ENCODE assay signal across 9 cellular contexts in the genomic region with DNA sequence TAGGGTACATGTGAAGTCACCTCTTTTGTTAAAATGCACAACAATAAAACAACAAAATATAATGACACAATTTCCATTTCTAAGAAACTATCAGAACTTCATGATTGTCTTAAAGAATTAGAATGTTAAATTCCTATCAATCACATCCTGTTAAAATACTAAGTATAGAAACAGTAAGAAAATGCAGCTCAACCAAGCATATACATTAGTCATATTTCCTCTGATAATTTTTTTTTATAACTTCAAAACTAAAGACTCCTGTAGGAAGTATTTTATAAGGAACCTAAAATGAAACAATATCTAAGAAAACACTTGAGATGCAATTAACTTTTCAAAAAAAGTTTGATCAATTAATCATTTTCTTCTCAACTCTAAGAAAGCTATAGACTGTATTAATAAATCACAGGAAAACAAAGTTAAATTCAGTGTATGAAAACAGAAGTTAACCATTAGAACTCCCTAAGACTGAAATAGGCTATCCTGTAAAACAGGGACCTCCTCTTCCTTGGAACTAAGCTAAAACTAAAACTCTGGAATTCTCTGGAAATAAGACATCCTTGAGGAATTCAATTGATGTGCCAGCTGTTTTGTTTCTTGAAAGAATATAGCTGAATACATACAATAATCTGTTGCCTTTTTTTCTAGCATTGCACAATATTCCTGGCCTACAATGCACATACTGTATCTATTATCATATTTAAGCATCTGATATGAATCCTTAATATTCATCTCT. TPM values are rescaled to one million over a fixed set of nuclear protein-coding genes. Genes with fewer than 3 reads are reported as not detected.
DNase-seq lines count a peak whose midpoint lies in the region; ATAC-seq and TF ChIP-seq lines count a peak whose summit lies in the region.
"Had no signal": no experiment of that assay in that cellular context is flagged by ENCODE, and none has a peak within 500 bp of the region (broad histone marks: within the 10 kb centered on the region; RNA-seq: fewer than 3 reads in every experiment).

No MANE protein-coding gene starts in this region.

- no peaks in the 10 kb centered on the region for H3K9me3 Mint-ChIP-seq in activated naive CD4-positive, alpha-beta T cell treated with anti-CD3 and anti-CD28 coated beads, Interleukin-2, amount 10 ng/mL, durations not matched to agents 7 days and 5 days
- no peaks in the 10 kb centered on the region for H3K9me3 Mint-ChIP-seq in activated CD4-positive, alpha-beta memory T cell treated with anti-CD3 and anti-CD28 coated beads for 36 hours
- no peaks in the 10 kb centered on the region for H3K9me3 Mint-ChIP-seq in stimulated activated memory B cell treated with anti-CD40 and anti-IgM and Interleukin-4, amounts not matched to agents 10 μg/mL and 1 μg/mL and 100 μg/mL, for 72 hours

- no peak overlapping the region for H2BK15ac ChIP-seq in neuronal stem cell (ENCODE audit: low read length)

- intact Hi-C loops in activated CD4-positive, alpha-beta memory T cell treated with anti-CD3 and anti-CD28 coated beads for 36 hours (cut with micrococcal nuclease): loop anchor here (1.0 to 5.0 kb wide), 3 partner anchors 12 to 67 kb away; no protein-coding TSS in a partner anchor

- H2AK5ac ChIP-seq in neuronal stem cell (ENCODE audit: low read depth, low read length): no peak overlapping the region

- no peak overlapping the region for H3K27ac ChIP-seq in neuronal stem cell (replicated peaks; ENCODE audit: low read length)

- H3K27me3 ChIP-seq in neuronal stem cell (ENCODE audit: control insufficient read depth in 3 of 3, insufficient read depth in 3 of 3, low read depth in 1 of 3, low read length in 3 of 3): no peaks in the 10 kb centered on the region

- no peak overlapping the region for H4K8ac ChIP-seq in neuronal stem cell (ENCODE audit: low read depth, low read length)

- no peaks in the 10 kb centered on the region for H3K79me1 ChIP-seq in neuronal stem cell (ENCODE audit: low read depth, low read length)

- H2BK120ac ChIP-seq in neuronal stem cell (ENCODE audit: low read depth, low read length): no peak overlapping the region

- no peak overlapping the region for H3K4ac ChIP-seq in neuronal stem cell (ENCODE audit: low read length)

- H4K91ac ChIP-seq in neuronal stem cell (ENCODE audit: low read depth, low read length, poor library complexity): no peak overlapping the region

- TF ChIP-seq CTCF in fibroblast of pulmonary artery (IDR thresholded peaks at IDR 0.05; ENCODE audit: low read length, missing control alignments) (no peak), omental fat pad (IDR thresholded peaks at IDR 0.05) (no peak)

- H3K36me3 Mint-ChIP-seq in activated naive CD4-positive, alpha-beta T cell treated with anti-CD3 and anti-CD28 coated beads, Interleukin-2, amount 10 ng/mL, durations not matched to agents 7 days and 5 days: peaks cover 12% of the 10 kb centered on the region
- peaks cover 4% of the 10 kb centered on the region for H3K36me3 Mint-ChIP-seq in activated CD4-positive, alpha-beta memory T cell treated with anti-CD3 and anti-CD28 coated beads for 36 hours
- no peaks in the 10 kb centered on the region for H3K36me3 Mint-ChIP-seq in stimulated activated memory B cell treated with anti-CD40 and anti-IgM and Interleukin-4, amounts not matched to agents 10 μg/mL and 1 μg/mL and 100 μg/mL, for 72 hours

- no peaks in the 10 kb centered on the region for H3K27me3 Mint-ChIP-seq in activated naive CD4-positive, alpha-beta T cell treated with anti-CD3 and anti-CD28 coated beads, Interleukin-2, amount 10 ng/mL, durations not matched to agents 7 days and 5 days
- H3K27me3 Mint-ChIP-seq in activated CD4-positive, alpha-beta memory T cell treated with anti-CD3 and anti-CD28 coated beads for 36 hours: no peaks in the 10 kb centered on the region
- no peaks in the 10 kb centered on the region for H3K27me3 Mint-ChIP-seq in stimulated activated memory B cell treated with anti-CD40 and anti-IgM and Interleukin-4, amounts not matched to agents 10 μg/mL and 1 μg/mL and 100 μg/mL, for 72 hours

- H3K4me3 ChIP-seq in fibroblast of pulmonary artery (replicated peaks; ENCODE audit: low read depth, low read length) (peak overlapping the region; percentile 2), neuronal stem cell (ENCODE audit: low read length in 2 of 2) (no peak overlapping the region)

- no peak overlapping the region for H3K4me2 ChIP-seq in neuronal stem cell (ENCODE audit: insufficient read depth, low read length, poor library complexity, severe bottlenecking)

- peaks cover 0 to 6% of the 10 kb centered on the region in 2 donors for H3K9me3 ChIP-seq in neuronal stem cell (replicated peaks in 1 of 2; ENCODE audit: control insufficient read depth in 2 of 2, insufficient read depth in 1 of 2, low read depth in 1 of 2, low read length in 2 of 2)

- no peak for DNase-seq in activated naive CD4-positive, alpha-beta T cell treated with anti-CD3 and anti-CD28 coated beads, Interleukin-2, amount 10 ng/mL, durations not matched to agents 7 days and 5 days
- no peak for DNase-seq in activated naive CD4-positive, alpha-beta T cell treated with anti-CD3 and anti-CD28 coated beads, Interleukin-2, amount 50 U/mL, for 16 hours
- DNase-seq in activated CD4-positive, alpha-beta memory T cell treated with anti-CD3 and anti-CD28 coated beads for 36 hours: no peak
- peak; percentile 73 for DNase-seq in fibroblast of pulmonary artery (ENCODE audit: low read depth)
- no peak for DNase-seq in omental fat pad (ENCODE audit: low spot score)
- DNase-seq in activated CD4-positive, CD25-positive, alpha-beta regulatory T cell (lab: John Stamatoyannopoulos, UW): no peak
- no peak for DNase-seq in neuronal stem cell (ENCODE audit: low spot score)
- DNase-seq: C1 segment of cervical spinal cord had no signal

- no peak overlapping the region for H2AFZ ChIP-seq in neuronal stem cell (ENCODE audit: low read length)

- peaks cover 0 to 26% of the 10 kb centered on the region in 2 donors for H3K36me3 ChIP-seq in neuronal stem cell (replicated peaks in 1 of 2; ENCODE audit: control insufficient read depth in 2 of 2, insufficient read depth in 2 of 2, low read length in 2 of 2)

- H3K4me1 ChIP-seq in neuronal stem cell (ENCODE audit: control insufficient read depth in 2 of 2, insufficient read depth in 1 of 2, low read depth in 1 of 2, low read length in 2 of 2): peaks cover 0 to 8% of the 10 kb centered on the region in 2 donors

- H3K27ac Mint-ChIP-seq in activated naive CD4-positive, alpha-beta T cell treated with anti-CD3 and anti-CD28 coated beads, Interleukin-2, amount 10 ng/mL, durations not matched to agents 7 days and 5 days: peak overlapping the region; percentile 95
- H3K27ac Mint-ChIP-seq in activated CD4-positive, alpha-beta memory T cell treated with anti-CD3 and anti-CD28 coated beads for 36 hours: peak overlapping the region; percentile 92
- H3K27ac Mint-ChIP-seq in stimulated activated memory B cell treated with anti-CD40 and anti-IgM and Interleukin-4, amounts not matched to agents 10 μg/mL and 1 μg/mL and 100 μg/mL, for 72 hours: peak overlapping the region; percentile 37

- no peak overlapping the region for H2BK5ac ChIP-seq in neuronal stem cell (ENCODE audit: low read length)

- H3K4me1 Mint-ChIP-seq in activated naive CD4-positive, alpha-beta T cell treated with anti-CD3 and anti-CD28 coated beads, Interleukin-2, amount 10 ng/mL, durations not matched to agents 7 days and 5 days: peaks cover 64% of the 10 kb centered on the region
- peaks cover 42% of the 10 kb centered on the region for H3K4me1 Mint-ChIP-seq in activated CD4-positive, alpha-beta memory T cell treated with anti-CD3 and anti-CD28 coated beads for 36 hours (ENCODE audit: low read depth)
- H3K4me1 Mint-ChIP-seq in stimulated activated memory B cell treated with anti-CD40 and anti-IgM and Interleukin-4, amounts not matched to agents 10 μg/mL and 1 μg/mL and 100 μg/mL, for 72 hours: peaks cover 14% of the 10 kb centered on the region

- H3K4me3 Mint-ChIP-seq in activated naive CD4-positive, alpha-beta T cell treated with anti-CD3 and anti-CD28 coated beads, Interleukin-2, amount 10 ng/mL, durations not matched to agents 7 days and 5 days: peak overlapping the region; percentile 66
- H3K4me3 Mint-ChIP-seq in activated CD4-positive, alpha-beta memory T cell treated with anti-CD3 and anti-CD28 coated beads for 36 hours: peak overlapping the region; percentile 43
- no peak overlapping the region for H3K4me3 Mint-ChIP-seq in stimulated activated memory B cell treated with anti-CD40 and anti-IgM and Interleukin-4, amounts not matched to agents 10 μg/mL and 1 μg/mL and 100 μg/mL, for 72 hours

- POLR2A ChIA-PET in activated CD4-positive, alpha-beta memory T cell treated with anti-CD3 and anti-CD28 coated beads for 36 hours (lab: Charles Lee): interaction anchor here (1.0 to 2.9 kb wide), 4 partner anchors 9 to 63 kb away, joined by 4 to 8 read pairs (median 6); no protein-coding TSS in a partner anchor

- CTCF ChIA-PET in activated naive CD4-positive, alpha-beta T cell treated with anti-CD3 and anti-CD28 coated beads, Interleukin-2, amount 10 ng/mL, durations not matched to agents 7 days and 5 days (lab: Charles Lee): interaction anchor here (0.6 to 4.3 kb wide), 4 partner anchors 8 to 68 kb away, joined by 3 to 25 read pairs (median 4); a partner anchor contains a TSS
- CTCF ChIA-PET in activated CD4-positive, alpha-beta memory T cell treated with anti-CD3 and anti-CD28 coated beads for 36 hours (lab: Charles Lee): interaction anchor here (1.0 to 4.5 kb wide), 5 partner anchors 9 to 67 kb away, joined by 3 to 20 read pairs (median 3); a partner anchor contains a TSS

- H3K18ac ChIP-seq in neuronal stem cell (ENCODE audit: low read length): no peak overlapping the region

- no peak overlapping the region for H2BK12ac ChIP-seq in neuronal stem cell (ENCODE audit: low read length)

- H3K14ac ChIP-seq in neuronal stem cell (ENCODE audit: low read length): no peak overlapping the region

- H3K9ac ChIP-seq in neuronal stem cell (ENCODE audit: low read depth, low read length, poor library complexity): no peak overlapping the region

- no peak overlapping the region for H3K23ac ChIP-seq in neuronal stem cell (ENCODE audit: low read depth, low read length, poor library complexity)

- no peak for ATAC-seq in stimulated activated memory B cell treated with anti-CD40 and anti-IgM and Interleukin-4, amounts not matched to agents 10 μg/mL and 1 μg/mL and 100 μg/mL, for 72 hours
- ATAC-seq in omental fat pad (ENCODE audit: low FRiP score): no peak

RNA-seq across cellular contexts. Expression of a gene that starts 19.8 kb away (rescaled TPM):
- 100 to 1,000 TPM; 111 to 112 TPM for total RNA-seq in activated CD4-positive, alpha-beta memory T cell treated with anti-CD3 and anti-CD28 coated beads for 36 hours
- total RNA-seq in omental fat pad: 100 to 1,000 TPM; 257 to 722 (median 366) TPM
- 30.2 TPM for polyA plus RNA-seq in neuronal stem cell (2013, experiment 1 of 2)
- polyA plus RNA-seq in neuronal stem cell (2013, experiment 2 of 2): 30.5 TPM

Comparison
In these comparisons a context has a peak if more than half of its experiments do, and no peak if none do; other contexts are left out.
1. H3K27ac Mint-ChIP-seq: peak in every context shown above with its lines; median percentile 95 in activated naive CD4-positive, alpha-beta T cell treated with anti-CD3 and anti-CD28 coated beads, Interleukin-2, amount 10 ng/mL, durations not matched to agents 7 days and 5 days; 92 in activated CD4-positive, alpha-beta memory T cell treated with anti-CD3 and anti-CD28 coated beads for 36 hours; 37 in stimulated activated memory B cell treated with anti-CD40 and anti-IgM and Interleukin-4, amounts not matched to agents 10 μg/mL and 1 μg/mL and 100 μg/mL, for 72 hours.